ENCODE assay signal across 25 cellular contexts in genomic region chr16:27819881-27820610, GRCh38.
"Had no signal": no experiment of that assay in that cellular context is flagged by ENCODE, and none has a peak within 500 bp of the region (broad histone marks: within the 10 kb centered on the region; RNA-seq: fewer than 3 reads in every experiment).

No MANE protein-coding gene starts in this region.

- H3K4me1 Mint-ChIP-seq: central memory CD8-positive, alpha-beta T cell; immature natural killer cell; memory B cell; natural killer cell; neural progenitor cell; stimulated activated naive B cell treated with anti-CD40 and anti-IgM and Interleukin-4, amounts not matched to agents 10 μg/mL and 1 μg/mL and 100 μg/mL, for 72 hours had no signal

- H3K4me1 ChIP-seq: breast epithelium, gastrocnemius medialis, heart left ventricle, neural progenitor cell, tibial artery had no signal

- H3K9ac ChIP-seq: neural progenitor cell had no signal

- H3K4me2 ChIP-seq: neural progenitor cell, smooth muscle cell had no signal

- H3K36me3 ChIP-seq: breast epithelium, gastrocnemius medialis, heart left ventricle, neural progenitor cell, prostate gland, stomach, tibial artery had no signal

- H3K27me3 ChIP-seq: gastrocnemius medialis, neural progenitor cell, tibial artery had no signal

- ATAC-seq: activated naive CD4-positive, alpha-beta T cell treated with anti-CD3 and anti-CD28 coated beads, Interleukin-2, amount 50 U/mL, for 72 hours; gastrocnemius medialis; heart left ventricle; natural killer cell; stimulated activated naive B cell treated with anti-CD40 and anti-IgM and Interleukin-4, amounts not matched to agents 10 μg/mL and 1 μg/mL and 100 μg/mL, for 72 hours had no signal

- H2AFZ ChIP-seq: neural progenitor cell had no signal

- H3K27ac Mint-ChIP-seq: activated CD4-positive, alpha-beta memory T cell treated with anti-CD3 and anti-CD28 coated beads for 36 hours; activated naive CD4-positive, alpha-beta T cell treated with anti-CD3 and anti-CD28 coated beads, Interleukin-2, amount 50 U/mL, for 72 hours; activated T-cell treated with anti-CD3 and anti-CD28 coated beads, Interleukin-2, amount 50 U/mL, for 24 hours; immature natural killer cell; memory B cell; natural killer cell; neural progenitor cell; stimulated activated naive B cell treated with anti-CD40 and anti-IgM and Interleukin-4, amounts not matched to agents 10 μg/mL and 1 μg/mL and 100 μg/mL, for 72 hours had no signal

- H3K9me3 Mint-ChIP-seq: activated CD4-positive, alpha-beta memory T cell treated with anti-CD3 and anti-CD28 coated beads for 36 hours; activated naive CD4-positive, alpha-beta T cell treated with anti-CD3 and anti-CD28 coated beads, Interleukin-2, amount 50 U/mL, for 72 hours; activated T-cell treated with anti-CD3 and anti-CD28 coated beads, Interleukin-2, amount 50 U/mL, for 24 hours; central memory CD8-positive, alpha-beta T cell; immature natural killer cell; memory B cell; natural killer cell; stimulated activated naive B cell treated with anti-CD40 and anti-IgM and Interleukin-4, amounts not matched to agents 10 μg/mL and 1 μg/mL and 100 μg/mL, for 72 hours had no signal

- H3K9me3 ChIP-seq: breast epithelium, gastrocnemius medialis, heart left ventricle, prostate gland, tibial artery had no signal

- H3K4me3 Mint-ChIP-seq: activated CD4-positive, alpha-beta memory T cell treated with anti-CD3 and anti-CD28 coated beads for 36 hours; activated T-cell treated with anti-CD3 and anti-CD28 coated beads, Interleukin-2, amount 50 U/mL, for 24 hours; central memory CD8-positive, alpha-beta T cell; immature natural killer cell; memory B cell; natural killer cell; neural progenitor cell; stimulated activated naive B cell treated with anti-CD40 and anti-IgM and Interleukin-4, amounts not matched to agents 10 μg/mL and 1 μg/mL and 100 μg/mL, for 72 hours had no signal

- H3K36me3 Mint-ChIP-seq: activated CD4-positive, alpha-beta memory T cell treated with anti-CD3 and anti-CD28 coated beads for 36 hours; activated naive CD4-positive, alpha-beta T cell treated with anti-CD3 and anti-CD28 coated beads, Interleukin-2, amount 50 U/mL, for 72 hours; immature natural killer cell; memory B cell; natural killer cell; neural progenitor cell; stimulated activated naive B cell treated with anti-CD40 and anti-IgM and Interleukin-4, amounts not matched to agents 10 μg/mL and 1 μg/mL and 100 μg/mL, for 72 hours had no signal

- H3K4me3 ChIP-seq: breast epithelium, gastrocnemius medialis, heart left ventricle, neural progenitor cell, prostate gland, smooth muscle cell, stomach, tibial artery had no signal

- DNase-seq: activated CD4-positive, alpha-beta memory T cell treated with anti-CD3 and anti-CD28 coated beads for 36 hours; activated CD4-positive, alpha-beta T cell treated with anti-CD3 and anti-CD28 coated beads for 48 hours; activated CD8-positive, alpha-beta memory T cell treated with anti-CD3 and anti-CD28 coated beads, Interleukin-2, amount 50 U/mL, for 48 hours; activated naive CD4-positive, alpha-beta T cell; activated T-cell treated with anti-CD3 and anti-CD28 coated beads, Interleukin-2, amount 50 U/mL, for 24 hours; effector memory CD4-positive, alpha-beta T cell; erythroblast; gastrocnemius medialis; heart left ventricle; hypothalamus; immature natural killer cell; natural killer cell; stimulated activated CD4-positive, alpha-beta T cell treated with anti-CD3 and anti-CD28 coated beads, Interleukin-15, amount 100 ng/mL, for 24 hours; stimulated activated CD4-positive, alpha-beta T cell treated with anti-CD3 and anti-CD28 coated beads, Interleukin-2, amount 100 ng/mL, for 24 hours; stimulated activated naive B cell treated with anti-CD40 and anti-IgM and Interleukin-4, amounts not matched to agents 10 μg/mL and 1 μg/mL and 100 μg/mL, for 72 hours; stomach; tibial artery had no signal

- H3K27ac ChIP-seq: breast epithelium, gastrocnemius medialis, heart left ventricle, neural progenitor cell, prostate gland, stomach, tibial artery, VCaP had no signal
